In the genomic region with DNA sequence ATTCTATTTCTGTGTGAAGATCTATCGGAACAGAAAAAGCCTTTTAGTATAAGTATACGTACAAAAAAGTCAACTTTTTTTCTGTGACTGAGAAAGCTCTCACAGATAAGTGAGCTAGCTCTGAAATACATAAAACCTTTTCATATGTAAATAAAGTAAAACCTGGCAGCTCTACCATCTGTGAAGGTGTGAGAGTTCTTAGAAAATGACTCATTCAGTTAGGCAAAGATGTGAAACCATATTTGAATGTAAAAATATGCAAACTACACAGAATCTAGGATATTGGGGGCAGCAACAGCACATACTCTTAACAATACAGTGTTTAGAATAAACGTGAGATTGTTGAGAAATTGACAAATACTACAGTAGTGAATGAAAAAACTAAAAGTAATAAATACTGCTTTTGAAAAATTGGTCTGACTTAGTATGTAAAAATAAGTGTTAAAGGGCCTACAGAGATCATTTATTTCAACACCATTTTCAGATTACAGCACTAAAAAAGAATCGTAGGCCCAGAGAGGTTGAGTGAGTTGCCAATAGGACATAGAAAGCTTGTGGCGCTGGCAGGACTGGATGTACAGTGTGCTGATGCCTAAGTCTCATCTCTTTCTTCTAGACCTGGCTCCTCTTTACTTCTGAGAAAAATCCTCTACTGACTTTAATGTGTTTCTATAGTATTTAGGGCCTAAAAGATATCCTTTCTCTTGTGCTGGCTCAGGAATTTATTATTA, we compare ENCODE assay signal across 10 cellular contexts. TPM values are rescaled to one million over a fixed set of nuclear protein-coding genes. Genes with fewer than 3 reads are reported as not detected.
DNase-seq lines count a peak whose midpoint lies in the region; ATAC-seq and TF ChIP-seq lines count a peak whose summit lies in the region.
"Had no signal": no experiment of that assay in that cellular context is flagged by ENCODE, and none has a peak within 500 bp of the region (broad histone marks: within the 10 kb centered on the region; RNA-seq: fewer than 3 reads in every experiment).

No MANE protein-coding gene starts in this region.

- H3K4me1 ChIP-seq in CD8-positive, alpha-beta memory T cell (ENCODE audit: insufficient read depth, low read length), result peaks cover 70% of the 10 kb centered on the region
- peaks cover 0 to 3% (median 0%) of the 10 kb centered on the region in 4 donors for H3K4me1 ChIP-seq in upper lobe of left lung

- ATAC-seq in GM19397 (IDR thresholded peaks at IDR 0.05; ENCODE audit: unreplicated experiment) (peak; percentile 89), HG03103 (IDR thresholded peaks at IDR 0.05; ENCODE audit: low read depth, unreplicated experiment) (peak; percentile 94), upper lobe of left lung (ENCODE audit: low FRiP score in 2 of 2) (no peak)
- ATAC-seq in activated T-helper 17 cell treated with anti-CD3 and anti-CD28 coated beads, Interleukin-2, amount 50 U/mL, for 72 hours (replicated peaks), result peak; percentile 68

- no peaks in the 10 kb centered on the region for H3K27me3 ChIP-seq in CD8-positive, alpha-beta memory T cell (ENCODE audit: insufficient read depth, low read length, poor library complexity, severe bottlenecking)
- no peaks in the 10 kb centered on the region for H3K27me3 ChIP-seq in upper lobe of left lung

- peak in 1 of 5 donors; percentile 36 for DNase-seq in CD8-positive, alpha-beta memory T cell
- DNase-seq in NCI-H524 treated with DMSO at 0.1 percent for 48 hours (lab: John Stamatoyannopoulos, UW), result no peak
- DNase-seq in hepatic stellate cell (ENCODE audit: low spot score), result no peak
- DNase-seq in NCI-H146 (lab: John Stamatoyannopoulos, UW), result no peak
- no peak for DNase-seq in upper lobe of left lung
- DNase-seq: NCI-H774 had no signal

- TF ChIP-seq CTCF in upper lobe of left lung (IDR thresholded peaks at IDR 0.05), result no peak

- H3K36me3 Mint-ChIP-seq in CD8-positive, alpha-beta memory T cell, result peaks cover 0 to 6% (median 5%) of the 10 kb centered on the region in 3 donors
- H3K36me3 Mint-ChIP-seq in activated T-helper 17 cell treated with anti-CD3 and anti-CD28 coated beads, Interleukin-2, amount 50 U/mL, for 72 hours (ENCODE audit: low read depth), result no peaks in the 10 kb centered on the region

- CTCF ChIA-PET in CD8-positive, alpha-beta memory T cell (lab: Charles Lee), result interaction anchor here (1.0 to 2.7 kb wide), 7 partner anchors 8 to 169 kb away, joined by 3 to 6 read pairs (median 4); no protein-coding TSS in a partner anchor

- H3K9me3 Mint-ChIP-seq in CD8-positive, alpha-beta memory T cell, result no peaks in the 10 kb centered on the region
- no peaks in the 10 kb centered on the region for H3K9me3 Mint-ChIP-seq in activated T-helper 17 cell treated with anti-CD3 and anti-CD28 coated beads, Interleukin-2, amount 50 U/mL, for 72 hours

- peak overlapping the region; percentile 30 for H3K4me3 ChIP-seq in CD8-positive, alpha-beta memory T cell (ENCODE audit: low read length)
- no peak overlapping the region for H3K4me3 ChIP-seq in upper lobe of left lung

- H3K4me1 Mint-ChIP-seq in CD8-positive, alpha-beta memory T cell, result peaks cover 78 to 90% (median 87%) of the 10 kb centered on the region in 3 donors
- H3K4me1 Mint-ChIP-seq in activated T-helper 17 cell treated with anti-CD3 and anti-CD28 coated beads, Interleukin-2, amount 50 U/mL, for 72 hours, result peaks cover 30% of the 10 kb centered on the region

- peak overlapping the region; percentile 79 to 100 (median 92) for H3K27ac Mint-ChIP-seq in CD8-positive, alpha-beta memory T cell
- H3K27ac Mint-ChIP-seq in activated T-helper 17 cell treated with anti-CD3 and anti-CD28 coated beads, Interleukin-2, amount 50 U/mL, for 72 hours, result peak overlapping the region; percentile 86

- H3K27ac ChIP-seq in CD8-positive, alpha-beta memory T cell (ENCODE audit: low read depth, low read length), result no peak overlapping the region
- H3K27ac ChIP-seq in upper lobe of left lung, result no peak overlapping the region

- H3K36me3 ChIP-seq in CD8-positive, alpha-beta memory T cell (ENCODE audit: insufficient read depth, low read length), result no peaks in the 10 kb centered on the region
- H3K36me3 ChIP-seq in upper lobe of left lung, result no peaks in the 10 kb centered on the region

- POLR2A ChIA-PET in CD8-positive, alpha-beta memory T cell (lab: Charles Lee), result no interaction called here

- no peak for TF ChIP-seq POLR2A in upper lobe of left lung (IDR thresholded peaks at IDR 0.05)

- H3K27me3 Mint-ChIP-seq in CD8-positive, alpha-beta memory T cell, result no peaks in the 10 kb centered on the region
- H3K27me3 Mint-ChIP-seq in activated T-helper 17 cell treated with anti-CD3 and anti-CD28 coated beads, Interleukin-2, amount 50 U/mL, for 72 hours, result no peaks in the 10 kb centered on the region

- TF ChIP-seq EP300 in upper lobe of left lung (IDR thresholded peaks at IDR 0.05), result no peak

- WGBS in upper lobe of left lung, 2 donors, result 61 to 66% methylated on average over 5 of the region's 5 CpGs

- H3K4me3 Mint-ChIP-seq in CD8-positive, alpha-beta memory T cell, result peak overlapping the region; percentile 68 to 90 (median 78)
- peak overlapping the region; percentile 88 for H3K4me3 Mint-ChIP-seq in activated T-helper 17 cell treated with anti-CD3 and anti-CD28 coated beads, Interleukin-2, amount 50 U/mL, for 72 hours

- H3K9me3 ChIP-seq in CD8-positive, alpha-beta memory T cell (ENCODE audit: low read length), result no peaks in the 10 kb centered on the region
- no peaks in the 10 kb centered on the region for H3K9me3 ChIP-seq in upper lobe of left lung

RNA-seq across cellular contexts. Expression of a gene that starts 19.8 kb away (rescaled TPM):
- not detected for total RNA-seq in CD8-positive, alpha-beta memory T cell
- polyA plus RNA-seq in CD8-positive, alpha-beta memory T cell, result not detected
- total RNA-seq in activated T-helper 17 cell treated with anti-CD3 and anti-CD28 coated beads, Interleukin-2, amount 50 U/mL, for 72 hours, result not detected
- not detected for total RNA-seq in upper lobe of left lung
- total RNA-seq: Daoy had no signal

Comparison
In these comparisons a context has a peak if more than half of its experiments do, and no peak if none do; other contexts are left out.
1. ATAC-seq: peak in GM19397 (single experiment), HG03103 (single experiment) and activated T-helper 17 cell treated with anti-CD3 and anti-CD28 coated beads, Interleukin-2, amount 50 U/mL, for 72 hours (single experiment); none in upper lobe of left lung (0 of 2).